In the genomic region with DNA sequence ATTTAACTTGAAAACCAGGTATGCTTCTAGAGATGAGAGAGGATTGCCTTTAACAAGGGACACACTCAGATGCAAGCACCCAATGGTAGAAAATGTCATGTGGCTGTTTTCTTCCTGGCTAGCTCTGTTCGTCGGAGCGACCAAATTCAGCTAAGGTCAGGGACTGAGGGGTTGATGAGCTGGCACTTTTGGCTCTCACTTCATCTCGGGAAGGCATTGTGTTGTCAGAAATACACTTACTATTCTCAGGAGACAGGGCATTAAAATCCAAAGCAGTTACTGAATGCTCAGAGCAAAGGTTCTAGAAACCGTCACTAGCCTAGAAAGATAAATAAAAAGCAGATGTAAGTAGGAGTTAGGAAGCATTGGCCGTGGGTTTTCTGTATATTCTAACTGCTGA, we compare ENCODE assay signal across 18 cellular contexts.
"Had no signal": no experiment of that assay in that cellular context is flagged by ENCODE, and none has a peak within 500 bp of the region (broad histone marks: within the 10 kb centered on the region; RNA-seq: fewer than 3 reads in every experiment).

No MANE protein-coding gene starts in this region.

- H3K4me3 ChIP-seq: coronary artery, mucosa of descending colon, psoas muscle, sigmoid colon, testis, upper lobe of right lung had no signal

- ATAC-seq: effector memory CD8-positive, alpha-beta T cell; left colon; mucosa of descending colon; naive thymus-derived CD8-positive, alpha-beta T cell; psoas muscle; upper lobe of right lung had no signal

- H3K36me3 ChIP-seq: sigmoid colon, upper lobe of right lung had no signal

- H3K27ac ChIP-seq: coronary artery, epithelial cell of prostate, psoas muscle, sigmoid colon, testis, upper lobe of right lung, VCaP had no signal

- H3K9me3 ChIP-seq: mucosa of descending colon, psoas muscle, sigmoid colon, testis, upper lobe of right lung had no signal

- DNase-seq: activated CD4-positive, alpha-beta memory T cell treated with anti-CD3 and anti-CD28 coated beads, Interleukin-2, amount 10 ng/mL, durations not matched to agents 7 days and 5 days; activated CD8-positive, alpha-beta memory T cell treated with anti-CD3 and anti-CD28 coated beads, Interleukin-2, amount 50 U/mL, for 4 hours; activated naive CD4-positive, alpha-beta T cell treated with anti-CD3 and anti-CD28 coated beads for 36 hours; central memory CD4-positive, alpha-beta T cell; effector memory CD8-positive, alpha-beta T cell; glutamatergic neuron; left colon; mucosa of descending colon; naive thymus-derived CD8-positive, alpha-beta T cell; psoas muscle; sigmoid colon; stimulated activated CD4-positive, alpha-beta T cell treated with anti-CD3 and anti-CD28 coated beads, Interleukin-4, amount 100 ng/mL, for 24 hours; T-helper 1 cell; testis; upper lobe of right lung had no signal

- H3K4me1 ChIP-seq: psoas muscle, sigmoid colon, testis, upper lobe of right lung had no signal

- H3K27me3 ChIP-seq: sigmoid colon, testis, upper lobe of right lung had no signal
